Comparison of ENCODE assay signal across 8 cellular contexts in genomic region chr22:45163417-45164216, GRCh38. TPM values are rescaled to one million over a fixed set of nuclear protein-coding genes. Genes with fewer than 3 reads are reported as not detected.
DNase-seq lines count a peak whose midpoint lies in the region; ATAC-seq lines count a peak whose summit lies in the region.

NUP50 (plus strand) TSS chr22:45163925; CDS start chr22:45168178, 4,253 bp downstream.

- CTCF ChIA-PET in CD8-positive, alpha-beta memory T cell (lab: Charles Lee): interaction anchor here (1.0 to 2.1 kb wide), 3 partner anchors 10 to 45 kb away, joined by 4 to 5 read pairs (median 5); no protein-coding TSS in a partner anchor

- H3K4me3 Mint-ChIP-seq in CD8-positive, alpha-beta memory T cell: peak within 1 kb of the TSS; percentile 91 to 99 (median 95)

- peak; percentile 80 for ATAC-seq in GM19463 (IDR thresholded peaks at IDR 0.05; ENCODE audit: unreplicated experiment)

- peaks cover 10% of the 10 kb centered on the region for H3K36me3 ChIP-seq in CD8-positive, alpha-beta memory T cell (ENCODE audit: insufficient read depth, low read length)

- H3K27me3 ChIP-seq in CD8-positive, alpha-beta memory T cell (ENCODE audit: insufficient read depth, low read length, poor library complexity, severe bottlenecking): no peaks in the 10 kb centered on the region

- H3K27me3 Mint-ChIP-seq in CD8-positive, alpha-beta memory T cell: peaks cover 0 to 1% of the 10 kb centered on the region in 2 donors

- H3K4me1 Mint-ChIP-seq in CD8-positive, alpha-beta memory T cell: peaks cover 46 to 74% (median 71%) of the 10 kb centered on the region in 3 donors

- H3K9me3 Mint-ChIP-seq in CD8-positive, alpha-beta memory T cell: no peaks in the 10 kb centered on the region

- H3K36me3 Mint-ChIP-seq in CD8-positive, alpha-beta memory T cell: peaks cover 0 to 31% (median 7%) of the 10 kb centered on the region in 3 donors

- H3K27ac ChIP-seq in CD8-positive, alpha-beta memory T cell (ENCODE audit: low read depth, low read length): peak within 1 kb of the TSS; percentile 79

- POLR2A ChIA-PET in CD8-positive, alpha-beta memory T cell (lab: Charles Lee): interaction anchor here (1.1 to 2.9 kb wide), 3 partner anchors 10 to 78 kb away, joined by 3 to 12 read pairs (median 4); partner anchors contain the start of gene KIAA0930

- peak within 1 kb of the TSS; percentile 87 to 98 (median 96) for H3K27ac Mint-ChIP-seq in CD8-positive, alpha-beta memory T cell

- H3K4me1 ChIP-seq in CD8-positive, alpha-beta memory T cell (ENCODE audit: insufficient read depth, low read length): peaks cover 48% of the 10 kb centered on the region

- DNase-seq in CD8-positive, alpha-beta memory T cell: peak; percentile 95 to 98 (median 97)
- DNase-seq in HS-27A (ENCODE audit: low read depth): peak; percentile 78
- peak; percentile 60 for DNase-seq in NK-92 (lab: John Stamatoyannopoulos, UW; ENCODE audit: unreplicated experiment)
- DNase-seq in activated CD8-positive, alpha-beta memory T cell treated with anti-CD3 and anti-CD28 coated beads for 1 hour (ENCODE audit: extremely low read depth in 1 of 2, low read depth in 1 of 2): peak; percentile 82 to 96
- peak; percentile 93 for DNase-seq in effector CD8-positive, alpha-beta T cell (lab: John Stamatoyannopoulos, UW)
- peak; percentile 94 for DNase-seq in medulla oblongata (ENCODE audit: extremely low spot score)
- peak; percentile 93 for DNase-seq in stimulated activated CD8-positive, alpha-beta memory T cell treated with anti-CD3 and anti-CD28 coated beads, Interleukin-12 subunit alpha, Interleukin-12 subunit beta, amount 100 ng/mL, for 1 hour (ENCODE audit: low read depth)

- H3K9me3 ChIP-seq in CD8-positive, alpha-beta memory T cell (ENCODE audit: low read length): no peaks in the 10 kb centered on the region

- peak within 1 kb of the TSS; percentile 79 for H3K4me3 ChIP-seq in CD8-positive, alpha-beta memory T cell (ENCODE audit: low read length)

RNA-seq across cellular contexts. Expression of gene NUP50, which starts in this region (rescaled TPM):
- 100 to 1,000 TPM; 170 to 172 TPM for total RNA-seq in CD8-positive, alpha-beta memory T cell
- polyA plus RNA-seq in CD8-positive, alpha-beta memory T cell: 63.4 TPM

Comparison
In these comparisons a context has a peak if more than half of its experiments do, and no peak if none do; other contexts are left out.
1. Peak in every context shown above with its lines: DNase-seq, ATAC-seq, H3K4me3 ChIP-seq and H3K27ac ChIP-seq.